In the genomic region with DNA sequence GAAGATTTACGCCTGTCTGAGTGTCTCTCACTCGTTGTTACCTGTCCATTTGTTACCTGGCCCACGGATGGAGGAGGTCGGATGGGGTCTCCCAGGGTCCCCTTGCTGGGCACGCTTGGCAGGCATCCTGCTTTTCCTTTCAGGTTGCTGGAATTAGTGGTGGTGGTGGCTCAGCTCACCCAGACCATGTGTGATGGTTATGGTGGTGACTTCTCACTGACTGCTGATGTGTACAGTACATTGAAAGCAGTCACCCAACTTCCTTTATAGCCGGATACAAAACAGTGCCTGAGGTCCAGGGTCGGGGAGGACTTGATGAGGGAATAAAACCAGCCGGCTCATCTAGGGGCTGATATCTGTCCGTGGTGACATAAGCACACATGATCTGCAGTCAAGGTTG, we compare ENCODE assay signal across 1 cellular context.
TF ChIP-seq lines count a peak whose summit lies in the region.

No MANE protein-coding gene starts in this region.

TF ChIP-seq in GM23338, 12 proteins besides CTCF, POLR2A, EP300 and RAD21 (continued from another document):
- TF ChIP-seq, protein P1, sequence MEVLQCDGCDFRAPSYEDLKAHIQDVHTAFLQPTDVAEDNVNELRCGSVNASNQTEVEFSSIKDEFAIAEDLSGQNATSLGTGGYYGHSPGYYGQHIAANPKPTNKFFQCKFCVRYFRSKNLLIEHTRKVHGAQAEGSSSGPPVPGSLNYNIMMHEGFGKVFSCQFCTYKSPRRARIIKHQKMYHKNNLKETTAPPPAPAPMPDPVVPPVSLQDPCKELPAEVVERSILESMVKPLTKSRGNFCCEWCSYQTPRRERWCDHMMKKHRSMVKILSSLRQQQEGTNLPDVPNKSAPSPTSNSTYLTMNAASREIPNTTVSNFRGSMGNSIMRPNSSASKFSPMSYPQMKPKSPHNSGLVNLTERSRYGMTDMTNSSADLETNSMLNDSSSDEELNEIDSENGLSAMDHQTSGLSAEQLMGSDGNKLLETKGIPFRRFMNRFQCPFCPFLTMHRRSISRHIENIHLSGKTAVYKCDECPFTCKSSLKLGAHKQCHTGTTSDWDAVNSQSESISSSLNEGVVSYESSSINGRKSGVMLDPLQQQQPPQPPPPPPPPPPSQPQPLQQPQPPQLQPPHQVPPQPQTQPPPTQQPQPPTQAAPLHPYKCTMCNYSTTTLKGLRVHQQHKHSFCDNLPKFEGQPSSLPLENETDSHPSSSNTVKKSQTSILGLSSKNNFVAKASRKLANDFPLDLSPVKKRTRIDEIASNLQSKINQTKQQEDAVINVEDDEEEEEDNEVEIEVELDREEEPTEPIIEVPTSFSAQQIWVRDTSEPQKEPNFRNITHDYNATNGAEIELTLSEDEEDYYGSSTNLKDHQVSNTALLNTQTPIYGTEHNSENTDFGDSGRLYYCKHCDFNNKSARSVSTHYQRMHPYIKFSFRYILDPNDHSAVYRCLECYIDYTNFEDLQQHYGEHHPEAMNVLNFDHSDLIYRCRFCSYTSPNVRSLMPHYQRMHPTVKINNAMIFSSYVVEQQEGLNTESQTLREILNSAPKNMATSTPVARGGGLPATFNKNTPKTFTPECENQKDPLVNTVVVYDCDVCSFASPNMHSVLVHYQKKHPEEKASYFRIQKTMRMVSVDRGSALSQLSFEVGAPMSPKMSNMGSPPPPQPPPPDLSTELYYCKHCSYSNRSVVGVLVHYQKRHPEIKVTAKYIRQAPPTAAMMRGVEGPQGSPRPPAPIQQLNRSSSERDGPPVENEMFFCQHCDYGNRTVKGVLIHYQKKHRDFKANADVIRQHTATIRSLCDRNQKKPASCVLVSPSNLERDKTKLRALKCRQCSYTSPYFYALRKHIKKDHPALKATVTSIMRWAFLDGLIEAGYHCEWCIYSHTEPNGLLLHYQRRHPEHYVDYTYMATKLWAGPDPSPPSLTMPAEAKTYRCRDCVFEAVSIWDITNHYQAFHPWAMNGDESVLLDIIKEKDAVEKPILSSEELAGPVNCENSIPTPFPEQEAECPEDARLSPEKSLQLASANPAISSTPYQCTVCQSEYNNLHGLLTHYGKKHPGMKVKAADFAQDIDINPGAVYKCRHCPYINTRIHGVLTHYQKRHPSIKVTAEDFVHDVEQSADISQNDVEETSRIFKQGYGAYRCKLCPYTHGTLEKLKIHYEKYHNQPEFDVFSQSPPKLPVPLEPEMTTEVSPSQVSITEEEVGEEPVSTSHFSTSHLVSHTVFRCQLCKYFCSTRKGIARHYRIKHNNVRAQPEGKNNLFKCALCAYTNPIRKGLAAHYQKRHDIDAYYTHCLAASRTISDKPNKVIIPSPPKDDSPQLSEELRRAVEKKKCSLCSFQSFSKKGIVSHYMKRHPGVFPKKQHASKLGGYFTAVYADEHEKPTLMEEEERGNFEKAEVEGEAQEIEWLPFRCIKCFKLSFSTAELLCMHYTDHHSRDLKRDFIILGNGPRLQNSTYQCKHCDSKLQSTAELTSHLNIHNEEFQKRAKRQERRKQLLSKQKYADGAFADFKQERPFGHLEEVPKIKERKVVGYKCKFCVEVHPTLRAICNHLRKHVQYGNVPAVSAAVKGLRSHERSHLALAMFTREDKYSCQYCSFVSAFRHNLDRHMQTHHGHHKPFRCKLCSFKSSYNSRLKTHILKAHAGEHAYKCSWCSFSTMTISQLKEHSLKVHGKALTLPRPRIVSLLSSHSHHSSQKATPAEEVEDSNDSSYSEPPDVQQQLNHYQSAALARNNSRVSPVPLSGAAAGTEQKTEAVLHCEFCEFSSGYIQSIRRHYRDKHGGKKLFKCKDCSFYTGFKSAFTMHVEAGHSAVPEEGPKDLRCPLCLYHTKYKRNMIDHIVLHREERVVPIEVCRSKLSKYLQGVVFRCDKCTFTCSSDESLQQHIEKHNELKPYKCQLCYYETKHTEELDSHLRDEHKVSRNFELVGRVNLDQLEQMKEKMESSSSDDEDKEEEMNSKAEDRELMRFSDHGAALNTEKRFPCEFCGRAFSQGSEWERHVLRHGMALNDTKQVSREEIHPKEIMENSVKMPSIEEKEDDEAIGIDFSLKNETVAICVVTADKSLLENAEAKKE (CRISPR knock-in tag; IDR thresholded peaks at IDR 0.05), result no peak
- TF ChIP-seq, protein P2, sequence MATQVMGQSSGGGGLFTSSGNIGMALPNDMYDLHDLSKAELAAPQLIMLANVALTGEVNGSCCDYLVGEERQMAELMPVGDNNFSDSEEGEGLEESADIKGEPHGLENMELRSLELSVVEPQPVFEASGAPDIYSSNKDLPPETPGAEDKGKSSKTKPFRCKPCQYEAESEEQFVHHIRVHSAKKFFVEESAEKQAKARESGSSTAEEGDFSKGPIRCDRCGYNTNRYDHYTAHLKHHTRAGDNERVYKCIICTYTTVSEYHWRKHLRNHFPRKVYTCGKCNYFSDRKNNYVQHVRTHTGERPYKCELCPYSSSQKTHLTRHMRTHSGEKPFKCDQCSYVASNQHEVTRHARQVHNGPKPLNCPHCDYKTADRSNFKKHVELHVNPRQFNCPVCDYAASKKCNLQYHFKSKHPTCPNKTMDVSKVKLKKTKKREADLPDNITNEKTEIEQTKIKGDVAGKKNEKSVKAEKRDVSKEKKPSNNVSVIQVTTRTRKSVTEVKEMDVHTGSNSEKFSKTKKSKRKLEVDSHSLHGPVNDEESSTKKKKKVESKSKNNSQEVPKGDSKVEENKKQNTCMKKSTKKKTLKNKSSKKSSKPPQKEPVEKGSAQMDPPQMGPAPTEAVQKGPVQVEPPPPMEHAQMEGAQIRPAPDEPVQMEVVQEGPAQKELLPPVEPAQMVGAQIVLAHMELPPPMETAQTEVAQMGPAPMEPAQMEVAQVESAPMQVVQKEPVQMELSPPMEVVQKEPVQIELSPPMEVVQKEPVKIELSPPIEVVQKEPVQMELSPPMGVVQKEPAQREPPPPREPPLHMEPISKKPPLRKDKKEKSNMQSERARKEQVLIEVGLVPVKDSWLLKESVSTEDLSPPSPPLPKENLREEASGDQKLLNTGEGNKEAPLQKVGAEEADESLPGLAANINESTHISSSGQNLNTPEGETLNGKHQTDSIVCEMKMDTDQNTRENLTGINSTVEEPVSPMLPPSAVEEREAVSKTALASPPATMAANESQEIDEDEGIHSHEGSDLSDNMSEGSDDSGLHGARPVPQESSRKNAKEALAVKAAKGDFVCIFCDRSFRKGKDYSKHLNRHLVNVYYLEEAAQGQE (IDR thresholded peaks at IDR 0.05; ENCODE audit: unreplicated experiment), result no peak
- TF ChIP-seq JUNB (IDR thresholded peaks at IDR 0.05; ENCODE audit: unreplicated experiment), result no peak
TF ChIP-seq in GM23338: peak in this region for 0.
